Comparison of ENCODE assay signal across 12 cellular contexts in genomic region chr4:150235795-150236385, GRCh38.
DNase-seq lines count a peak whose midpoint lies in the region; ATAC-seq, FAIRE-seq and TF ChIP-seq lines count a peak whose summit lies in the region.
"Had no signal": no experiment of that assay in that cellular context is flagged by ENCODE, and none has a peak within 500 bp of the region (broad histone marks: within the 10 kb centered on the region; RNA-seq: fewer than 3 reads in every experiment).

No MANE protein-coding gene starts in this region.

- H3K27me3 ChIP-seq in mesenchymal stem cell (ENCODE audit: control insufficient read depth in 1 of 2, insufficient read depth in 1 of 2, low read length in 2 of 2) (no peaks in the 10 kb centered on the region), thoracic aorta (replicated peaks; ENCODE audit: insufficient read depth) (no peaks in the 10 kb centered on the region)

- intact Hi-C loops in kidney (cut with DNase I): loop anchor here (10.0 kb wide), 1 partner anchor 231 kb away; no protein-coding TSS in a partner anchor

- peak overlapping the region; percentile 33 for H3K4me2 ChIP-seq in mesenchymal stem cell (ENCODE audit: low read length, poor library complexity, severe bottlenecking)

- H3K4ac ChIP-seq in mesenchymal stem cell (ENCODE audit: low read depth in 1 of 2, low read length in 2 of 2): peak overlapping the region; percentile 27 to 65

- peaks cover 1% of the 10 kb centered on the region for H3K79me1 ChIP-seq in mesenchymal stem cell (replicated peaks; ENCODE audit: low read length, poor library complexity, severe bottlenecking)

- H3K4me1 Mint-ChIP-seq in chondrocyte (ENCODE audit: low read depth): peaks cover 82% of the 10 kb centered on the region
- H3K4me1 Mint-ChIP-seq in type B pancreatic cell (ENCODE audit: unreplicated experiment): peaks cover 27% of the 10 kb centered on the region
- H3K4me1 Mint-ChIP-seq: CD14-positive monocyte had no signal

- no peak for ATAC-seq in thoracic aorta (ENCODE audit: insufficient number of reproducible peaks, low FRiP score, low read depth)
- no peak for ATAC-seq in GM19351 (IDR thresholded peaks at IDR 0.05; ENCODE audit: unreplicated experiment)
- ATAC-seq: psoas muscle had no signal

- peak overlapping the region; percentile 100 for H2BK15ac ChIP-seq in mesenchymal stem cell (ENCODE audit: low read depth, poor library complexity, severe bottlenecking)

- H3K27ac ChIP-seq in mesenchymal stem cell (ENCODE audit: low read length, poor library complexity, severe bottlenecking): peak overlapping the region; percentile 98
- H3K27ac ChIP-seq in thoracic aorta: peak overlapping the region; percentile 89 to 91
- no peak overlapping the region for H3K27ac ChIP-seq in kidney (ENCODE audit: low read depth in 2 of 2, low read length in 2 of 2)
- H3K27ac ChIP-seq: psoas muscle had no signal

- TF ChIP-seq CTCF in chondrocyte (IDR thresholded peaks at IDR 0.05) (no peak), thoracic aorta (IDR thresholded peaks at IDR 0.05) (no peak), type B pancreatic cell (conservative IDR thresholded peaks at IDR 0.05) (no peak), kidney (IDR thresholded peaks at IDR 0.05; ENCODE audit: borderline replicate concordance, extremely low read depth, insufficient read depth) (no peak)

- H4K91ac ChIP-seq in mesenchymal stem cell (ENCODE audit: low read length): peak overlapping the region; percentile 84

- H3K23ac ChIP-seq in mesenchymal stem cell (ENCODE audit: low read length in 2 of 2): no peak overlapping the region

- peaks cover 0 to 2% of the 10 kb centered on the region in 2 experiments for H3K36me3 ChIP-seq in mesenchymal stem cell (ENCODE audit: control insufficient read depth in 1 of 2, insufficient read depth in 2 of 2, low read depth in 1 of 2, low read length in 2 of 2)
- H3K36me3 ChIP-seq in thoracic aorta: no peaks in the 10 kb centered on the region
- no peaks in the 10 kb centered on the region for H3K36me3 ChIP-seq in kidney (ENCODE audit: control insufficient read depth in 1 of 2, insufficient read depth in 2 of 2, low read length in 2 of 2)

- no peak overlapping the region for H2AFZ ChIP-seq in mesenchymal stem cell (ENCODE audit: low read depth, low read length)

- no peak for FAIRE-seq in kidney (lab: Jason Lieb, UNC)

- H2AK5ac ChIP-seq in mesenchymal stem cell (ENCODE audit: low read length, severe bottlenecking): peak overlapping the region; percentile 86

- H3K4me3 Mint-ChIP-seq in chondrocyte (ENCODE audit: unreplicated experiment) (peak overlapping the region; percentile 20), type B pancreatic cell (no peak overlapping the region)
- H3K4me3 Mint-ChIP-seq: CD14-positive monocyte had no signal

- H3K4me3 ChIP-seq in mesenchymal stem cell (ENCODE audit: insufficient read depth in 1 of 2, low read depth in 1 of 2, low read length in 2 of 2): peak overlapping the region in 1 of 2 experiments; percentile 12
- H3K4me3 ChIP-seq in thoracic aorta: no peak overlapping the region
- no peak overlapping the region for H3K4me3 ChIP-seq in kidney (ENCODE audit: low read length in 2 of 2)
- H3K4me3 ChIP-seq: psoas muscle had no signal

- peaks cover 28% of the 10 kb centered on the region for H3K36me3 Mint-ChIP-seq in chondrocyte (ENCODE audit: low read depth)
- peaks cover 27% of the 10 kb centered on the region for H3K36me3 Mint-ChIP-seq in type B pancreatic cell
- H3K36me3 Mint-ChIP-seq: CD14-positive monocyte had no signal

- H2BK5ac ChIP-seq in mesenchymal stem cell (ENCODE audit: low read depth, low read length, poor library complexity, severe bottlenecking): peak overlapping the region; percentile 61

- no peaks in the 10 kb centered on the region for H3K9me3 ChIP-seq in mesenchymal stem cell (ENCODE audit: control insufficient read depth, low read length)
- no peaks in the 10 kb centered on the region for H3K9me3 ChIP-seq in thoracic aorta
- H3K9me3 ChIP-seq in kidney (ENCODE audit: control insufficient read depth in 1 of 2, low read length in 2 of 2): no peaks in the 10 kb centered on the region
- H3K9me3 ChIP-seq: psoas muscle had no signal

- H3K9ac ChIP-seq in mesenchymal stem cell (ENCODE audit: low read length) (peak overlapping the region; percentile 82), kidney (ENCODE audit: low read length in 2 of 2) (no peak overlapping the region)

- H3K9me3 Mint-ChIP-seq in chondrocyte (ENCODE audit: low read depth) (no peaks in the 10 kb centered on the region), type B pancreatic cell (no peaks in the 10 kb centered on the region)

- DNase-seq in NCI-H1048 (lab: John Stamatoyannopoulos, UW) (peak; percentile 3), chondrocyte (ENCODE audit: low spot score) (no peak), mesenchymal stem cell (peak; percentile 58), thoracic aorta (ENCODE audit: low spot score) (no peak), NCI-H2081 treated with DMSO at 0.1 percent for 48 hours (lab: John Stamatoyannopoulos, UW) (no peak), type B pancreatic cell (ENCODE audit: extremely low spot score, unreplicated experiment) (no peak), kidney (no peak)
- DNase-seq: activated naive CD4-positive, alpha-beta T cell treated with Interleukin-2 at 50 U/mL for 16 hours; psoas muscle; stimulated activated CD4-positive, alpha-beta T cell treated with anti-CD3 and anti-CD28 coated beads, Interleukin-2, amount 100 ng/mL, for 24 hours had no signal

- H2BK120ac ChIP-seq in mesenchymal stem cell (ENCODE audit: low read depth, low read length): peak overlapping the region; percentile 67

- H3K4me1 ChIP-seq in mesenchymal stem cell (ENCODE audit: control insufficient read depth, insufficient read depth, low read depth, low read length) (peaks cover 15% of the 10 kb centered on the region), thoracic aorta (ENCODE audit: control insufficient read depth in 1 of 2, low read depth in 2 of 2) (peaks cover 15 to 50% of the 10 kb centered on the region in 2 donors), kidney (ENCODE audit: control insufficient read depth in 1 of 2, insufficient read depth in 1 of 2, low read depth in 1 of 2, low read length in 2 of 2) (no peaks in the 10 kb centered on the region)
- H3K4me1 ChIP-seq: psoas muscle had no signal

- H3K27ac Mint-ChIP-seq in chondrocyte (ENCODE audit: unreplicated experiment) (peak overlapping the region; percentile 95), type B pancreatic cell (no peak overlapping the region)
- H3K27ac Mint-ChIP-seq: CD14-positive monocyte had no signal

- peak overlapping the region in 1 of 2 experiments; percentile 86 for H2BK12ac ChIP-seq in mesenchymal stem cell (ENCODE audit: low read length in 2 of 2)

- H3K27me3 Mint-ChIP-seq in chondrocyte (ENCODE audit: low read depth) (no peaks in the 10 kb centered on the region), type B pancreatic cell (no peaks in the 10 kb centered on the region)

- 0% methylated on average over 6 of the region's 6 CpGs for WGBS in mesenchymal stem cell

- peak overlapping the region; percentile 58 for H4K8ac ChIP-seq in mesenchymal stem cell (ENCODE audit: low read length)

- no peak overlapping the region for H3K14ac ChIP-seq in mesenchymal stem cell (ENCODE audit: low read length in 2 of 2)

- H3K18ac ChIP-seq in mesenchymal stem cell (ENCODE audit: low read depth in 1 of 2, low read length in 2 of 2): peak overlapping the region; percentile 89

Comparison
In these comparisons a context has a peak if more than half of its experiments do, and no peak if none do; other contexts are left out.
1. DNase-seq: peak in NCI-H1048 (single experiment) and mesenchymal stem cell (single experiment); none in chondrocyte (single experiment), thoracic aorta (single experiment), NCI-H2081 treated with DMSO at 0.1 percent for 48 hours (single experiment), type B pancreatic cell (single experiment) and kidney (single experiment).
2. H3K27ac ChIP-seq: peak in mesenchymal stem cell (single experiment) and thoracic aorta (2 of 2); none in kidney (0 of 2).